Comparison of ENCODE assay signal across 9 cellular contexts in the genomic region with DNA sequence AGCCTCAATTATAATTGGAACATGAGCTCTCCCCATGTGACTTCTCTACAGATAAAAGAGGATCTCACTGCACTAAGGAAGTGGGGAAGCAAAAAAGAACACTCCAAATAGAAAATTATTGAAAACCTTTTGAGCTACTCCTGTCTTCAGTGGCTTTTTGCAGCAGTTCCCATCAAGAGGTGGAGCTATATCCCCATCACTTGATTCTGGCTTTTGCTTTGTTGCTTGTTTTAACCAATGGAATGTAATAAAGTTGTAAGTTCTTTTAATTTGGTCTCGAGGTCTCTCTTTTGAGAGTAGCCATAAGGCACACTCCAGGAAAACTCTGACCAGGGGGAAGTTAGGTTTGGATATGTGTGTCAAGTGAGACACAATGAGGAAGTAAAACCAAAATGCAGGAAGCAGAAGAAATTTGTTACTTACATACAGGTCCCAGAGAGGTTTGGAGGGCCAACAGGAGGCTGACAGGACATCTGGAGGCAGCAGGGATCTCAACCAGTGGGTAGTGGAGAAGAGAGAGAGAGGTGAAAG.
A peak's percentile ranks its signal among the peaks of the same experiment; 100 is the strongest.
DNase-seq lines count a peak whose midpoint lies in the region; ATAC-seq and TF ChIP-seq lines count a peak whose summit lies in the region.
"Had no signal": no experiment of that assay in that cellular context is flagged by ENCODE, and none has a peak within 500 bp of the region (broad histone marks: within the 10 kb centered on the region; RNA-seq: fewer than 3 reads in every experiment).

No MANE protein-coding gene starts in this region.

- H3K4me3 ChIP-seq in astrocyte of the spinal cord (ENCODE audit: low read depth, low read length), result no peak overlapping the region
- H3K4me3 ChIP-seq: upper lobe of left lung had no signal

- no peak for ATAC-seq in HG03521 (IDR thresholded peaks at IDR 0.05; ENCODE audit: unreplicated experiment)

- no peak overlapping the region for H3K4me3 Mint-ChIP-seq in activated CD4-positive, alpha-beta T cell treated with anti-CD3 and anti-CD28 coated beads, Interleukin-2, amount 10 ng/mL, durations not matched to agents 7 days and 5 days

- in situ Hi-C loops in astrocyte of the spinal cord (cut with HindIII; ENCODE audit: low sequenced_read_pairs), result no loop called here

- H3K4me1 Mint-ChIP-seq in activated CD4-positive, alpha-beta T cell treated with anti-CD3 and anti-CD28 coated beads, Interleukin-2, amount 10 ng/mL, durations not matched to agents 7 days and 5 days, result no peaks in the 10 kb centered on the region

- peak; percentile 65 for TF ChIP-seq CTCF in astrocyte of the spinal cord (IDR thresholded peaks at IDR 0.05; ENCODE audit: low read depth, low read length)

- CTCF ChIA-PET in activated CD4-positive, alpha-beta T cell treated with anti-CD3 and anti-CD28 coated beads, Interleukin-2, amount 10 ng/mL, durations not matched to agents 7 days and 5 days (lab: Charles Lee), result no interaction called here

- no peaks in the 10 kb centered on the region for H3K27me3 Mint-ChIP-seq in activated CD4-positive, alpha-beta T cell treated with anti-CD3 and anti-CD28 coated beads, Interleukin-2, amount 10 ng/mL, durations not matched to agents 7 days and 5 days

- H3K36me3 Mint-ChIP-seq in activated CD4-positive, alpha-beta T cell treated with anti-CD3 and anti-CD28 coated beads, Interleukin-2, amount 10 ng/mL, durations not matched to agents 7 days and 5 days (ENCODE audit: low read depth), result no peaks in the 10 kb centered on the region

- H3K9me3 Mint-ChIP-seq in activated CD4-positive, alpha-beta T cell treated with anti-CD3 and anti-CD28 coated beads, Interleukin-2, amount 10 ng/mL, durations not matched to agents 7 days and 5 days, result no peaks in the 10 kb centered on the region

- peak; percentile 51 for DNase-seq in CD1c-positive myeloid dendritic cell (ENCODE audit: extremely low spot score)
- DNase-seq in HT-29 (ENCODE audit: low spot score), result peak; percentile 46
- peak; percentile 74 for DNase-seq in astrocyte of the spinal cord (ENCODE audit: low read depth, low spot score)
- DNase-seq in left kidney (ENCODE audit: low read depth, low spot score), result peak; percentile 31
- no peak for DNase-seq in RPMI8226
- DNase-seq in NCI-H2029 (lab: John Stamatoyannopoulos, UW), result no peak
- no peak for DNase-seq in activated CD4-positive, alpha-beta T cell treated with anti-CD3 and anti-CD28 coated beads, Interleukin-2, amount 10 ng/mL, durations not matched to agents 7 days and 5 days
- DNase-seq: upper lobe of left lung had no signal

- H3K27ac Mint-ChIP-seq in activated CD4-positive, alpha-beta T cell treated with anti-CD3 and anti-CD28 coated beads, Interleukin-2, amount 10 ng/mL, durations not matched to agents 7 days and 5 days, result no peak overlapping the region

- POLR2A ChIA-PET in activated CD4-positive, alpha-beta T cell treated with anti-CD3 and anti-CD28 coated beads, Interleukin-2, amount 10 ng/mL, durations not matched to agents 7 days and 5 days (lab: Charles Lee), result no interaction called here

Comparison
In these comparisons a context has a peak if more than half of its experiments do, and no peak if none do; other contexts are left out.
1. DNase-seq: peak in CD1c-positive myeloid dendritic cell (single experiment), HT-29 (single experiment), astrocyte of the spinal cord (single experiment) and left kidney (single experiment); none in RPMI8226 (single experiment), NCI-H2029 (single experiment) and activated CD4-positive, alpha-beta T cell treated with anti-CD3 and anti-CD28 coated beads, Interleukin-2, amount 10 ng/mL, durations not matched to agents 7 days and 5 days (single experiment).